In genomic region chr5:147985593-147985992, GRCh38 we compare ENCODE assay signal across 1 cellular context.
TF ChIP-seq lines count a peak whose summit lies in the region.

No MANE protein-coding gene starts in this region.

TF ChIP-seq in HepG2, 621 proteins besides CTCF, POLR2A, EP300 and RAD21 (continued from another document):
- TF ChIP-seq PRDM15 (CRISPR knock-in tag; IDR thresholded peaks at IDR 0.05), result no peak
- no peak for TF ChIP-seq GMEB2 (CRISPR knock-in tag; IDR thresholded peaks at IDR 0.05; ENCODE audit: low read depth)
- TF ChIP-seq TEAD3 (CRISPR knock-in tag; optimal IDR thresholded peaks at IDR 0.05; ENCODE audit: borderline replicate concordance), result no peak
- TF ChIP-seq ZNF7 (CRISPR knock-in tag; IDR thresholded peaks at IDR 0.05), result no peak
- no peak for TF ChIP-seq SETDB1 (CRISPR knock-in tag; IDR thresholded peaks at IDR 0.05; ENCODE audit: borderline replicate concordance)
- no peak for TF ChIP-seq DR1 (CRISPR knock-in tag; IDR thresholded peaks at IDR 0.05)
- no peak for TF ChIP-seq CHCHD3 (CRISPR knock-in tag; IDR thresholded peaks at IDR 0.05)
- no peak for TF ChIP-seq TAF15 (IDR thresholded peaks at IDR 0.05; ENCODE audit: low read depth, low read length, poor library complexity, severe bottlenecking)
- no peak for TF ChIP-seq ZNF816 (CRISPR knock-in tag; IDR thresholded peaks at IDR 0.05; ENCODE audit: borderline replicate concordance)
- no peak for TF ChIP-seq ASH2L (IDR thresholded peaks at IDR 0.05; ENCODE audit: insufficient read length, low read depth, low read length)
